In the genomic region with DNA sequence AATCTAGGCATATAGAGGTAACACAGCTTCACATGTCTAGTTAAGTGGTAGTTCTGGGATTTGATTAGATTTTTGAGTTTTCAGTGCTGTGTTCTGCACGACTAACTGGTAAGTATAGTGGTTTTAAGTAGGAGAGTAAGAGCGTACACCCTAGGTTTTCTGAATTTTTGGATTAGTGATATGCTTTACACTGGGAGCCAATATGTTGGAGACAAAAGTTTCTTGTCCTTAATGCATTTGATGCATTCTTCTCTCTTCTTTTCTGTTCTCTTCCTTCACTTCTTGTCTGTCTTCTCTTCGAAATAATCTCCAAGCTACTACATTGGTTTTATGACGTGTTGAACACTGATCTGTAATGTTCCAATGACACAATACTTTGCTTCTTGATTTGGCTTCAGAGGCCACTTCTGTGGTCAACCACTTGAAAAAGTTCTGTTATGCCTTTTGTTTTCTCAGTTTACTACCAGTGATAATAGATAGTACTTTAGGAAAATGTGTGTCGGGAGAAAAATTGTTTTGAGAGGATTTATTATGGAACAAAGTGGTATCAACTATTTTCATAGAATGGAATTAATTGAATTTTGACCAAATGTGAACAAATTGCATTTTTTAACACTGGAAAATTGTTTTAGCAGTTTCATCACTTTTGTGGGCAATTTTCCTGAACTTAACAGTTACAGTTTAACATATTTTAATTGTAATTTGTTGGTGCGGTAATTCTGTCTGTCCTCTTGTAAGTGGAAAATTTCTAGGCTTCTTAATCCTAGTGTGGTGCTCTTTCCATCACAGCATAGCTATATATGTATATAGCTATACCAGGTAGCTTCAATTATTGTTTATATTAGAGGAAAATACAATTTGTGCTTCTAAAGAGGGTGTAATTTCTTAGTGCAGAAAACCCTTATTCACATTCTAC, we compare ENCODE assay signal across 10 cellular contexts. TPM values are rescaled to one million over a fixed set of nuclear protein-coding genes. Genes with fewer than 3 reads are reported as not detected.
DNase-seq lines count a peak whose midpoint lies in the region; ATAC-seq and TF ChIP-seq lines count a peak whose summit lies in the region.
"Had no signal": no experiment of that assay in that cellular context is flagged by ENCODE, and none has a peak within 500 bp of the region (broad histone marks: within the 10 kb centered on the region; RNA-seq: fewer than 3 reads in every experiment).

No MANE protein-coding gene starts in this region.

- peak overlapping the region; percentile 98 for H3K4me2 ChIP-seq in HCT116 (ENCODE audit: low read length)

- H3K4me1 Mint-ChIP-seq in WTC11 (peaks cover 31% of the 10 kb centered on the region), memory B cell (peaks cover 13% of the 10 kb centered on the region)

- no peaks in the 10 kb centered on the region for H3K9me2 ChIP-seq in HCT116 (ENCODE audit: insufficient read depth)

- H3K36me3 ChIP-seq in HCT116 (ENCODE audit: control insufficient read depth in 1 of 2, insufficient read depth in 2 of 2, low read length in 2 of 2) = no peaks in the 10 kb centered on the region

- H3K27me3 Mint-ChIP-seq in WTC11 (ENCODE audit: low read depth) = peaks cover 34% of the 10 kb centered on the region
- peaks cover 17% of the 10 kb centered on the region for H3K27me3 Mint-ChIP-seq in memory B cell

- DNase-seq in AML-193 (lab: John Stamatoyannopoulos, UW) (peak; percentile 32 to 54), HCT116 (ENCODE audit: low read depth, low spot score) (no peak), WTC11 (ENCODE audit: low spot score) (no peak), memory B cell (ENCODE audit: low spot score in 2 of 2) (no peak), NCI-H1048 (lab: John Stamatoyannopoulos, UW) (no peak), AG20443 (ENCODE audit: low spot score) (no peak), H4 (ENCODE audit: low spot score) (no peak)

- H3K4me1 ChIP-seq in HCT116 (ENCODE audit: control insufficient read depth in 1 of 2, insufficient read depth in 2 of 2, low read length in 2 of 2) = peaks cover 7 to 28% of the 10 kb centered on the region in 2 experiments; a peak in 3 of 4 replicates

- peaks cover 9% of the 10 kb centered on the region; the same call in 1 of the 2 replicates for H3K27me3 ChIP-seq in HCT116 (ENCODE audit: insufficient read depth, low read length)

- POLR2A ChIA-PET in HCT116 (lab: Charles Lee) (no interaction called here), WTC11 (lab: Charles Lee) (no interaction called here)

- H3K36me3 Mint-ChIP-seq in WTC11 (peaks cover 6% of the 10 kb centered on the region; the same call in 1 of the 2 replicates), memory B cell (peaks cover 3% of the 10 kb centered on the region)

- TF ChIP-seq POLR2A in HCT116 (IDR thresholded peaks at IDR 0.05; ENCODE audit: borderline replicate concordance, extremely low read depth, insufficient read depth, insufficient read length) = no peak

- no peaks in the 10 kb centered on the region for H4K20me1 ChIP-seq in HCT116 (ENCODE audit: insufficient read depth)

- H3K27ac ChIP-seq in HCT116 (ENCODE audit: low read depth, low read length) = no peak overlapping the region
- H3K27ac ChIP-seq: epithelial cell of prostate had no signal

- H3K4me3 Mint-ChIP-seq in WTC11 (peak overlapping the region; percentile 90), memory B cell (peak overlapping the region; percentile 57)

- ATAC-seq in HCT116 (no peak), WTC11 (no peak), memory B cell (ENCODE audit: low read depth) (no peak), HG03378 (IDR thresholded peaks at IDR 0.05; ENCODE audit: unreplicated experiment) (no peak)
- ATAC-seq: sciatic nerve had no signal

- no peaks in the 10 kb centered on the region for H3K9me3 ChIP-seq in HCT116 (ENCODE audit: control insufficient read depth in 1 of 2, insufficient read depth in 1 of 2, low read depth in 1 of 2, low read length in 2 of 2)

- no peak overlapping the region; the same call in 1 of the 2 replicates for H3K9ac ChIP-seq in HCT116 (ENCODE audit: low read length)

- intact Hi-C loops in HCT116 (cut with micrococcal nuclease) = loop anchor here (10.0 kb wide), 1 partner anchor 249 kb away; the partner anchor contains the start of gene CYP2R1

- H3K27ac Mint-ChIP-seq in WTC11 (no peak overlapping the region), memory B cell (no peak overlapping the region)

- H3K79me2 ChIP-seq in HCT116 (ENCODE audit: insufficient read depth, low read length) = peaks cover 16% of the 10 kb centered on the region

- TF ChIP-seq RAD21 in HCT116 (IDR thresholded peaks at IDR 0.05; ENCODE audit: low read depth) = no peak

- H3K9me3 Mint-ChIP-seq in WTC11 (peaks cover 5% of the 10 kb centered on the region; the same call in 1 of the 2 replicates), memory B cell (no peaks in the 10 kb centered on the region)

- peak overlapping the region in 1 of 2 experiments; percentile 81; a peak in 1 of 4 replicates for H3K4me3 ChIP-seq in HCT116 (replicated peaks in 1 of 2; ENCODE audit: low read depth in 1 of 2, low read length in 2 of 2)

- no TSS peak for BruUV-seq in HCT116 (replicated peaks; lab: Mats Ljungman, UMichigan)

- RAD21 ChIA-PET in HCT116 (lab: Charles Lee; ENCODE audit: low non-redundant PET in 1 of 2, low total read pairs in 2 of 2, uncharacterized antibody in 2 of 2, unreplicated experiment in 2 of 2) = no interaction called here

- TF ChIP-seq CTCF in HCT116 (IDR thresholded peaks at IDR 0.05 in 2 of 3, conservative IDR thresholded peaks at IDR 0.05 in 1 of 3; ENCODE audit: borderline replicate concordance in 1 of 3, insufficient read depth in 1 of 3, low read depth in 2 of 3, low read length in 2 of 3) (no peak), WTC11 (IDR thresholded peaks at IDR 0.05) (no peak)

- CTCF ChIA-PET in HCT116 (lab: Charles Lee) = no interaction called here
- CTCF ChIA-PET in WTC11 (lab: Charles Lee) = interaction anchor here (2.4 kb wide), 1 partner anchor 260 kb away, joined by 5 read pairs; no protein-coding TSS in a partner anchor

- no peak overlapping the region for H2AFZ ChIP-seq in HCT116 (ENCODE audit: low read depth, low read length, poor library complexity, severe bottlenecking)

TF ChIP-seq in HCT116, 20 proteins besides CTCF, POLR2A, EP300 and RAD21 (continues in another document):
- TF ChIP-seq POLR2AphosphoS5 (IDR thresholded peaks at IDR 0.05; ENCODE audit: low read depth, low read length) (no peak), EZH2phosphoT487 (IDR thresholded peaks at IDR 0.05; ENCODE audit: borderline replicate concordance) (no peak), JUND (IDR thresholded peaks at IDR 0.05) (no peak), CEBPB (IDR thresholded peaks at IDR 0.05; ENCODE audit: low read depth) (no peak), ZNF274 (IDR thresholded peaks at IDR 0.05; ENCODE audit: low read depth, low read length) (no peak), ZFX (IDR thresholded peaks at IDR 0.05) (no peak), SP1 (IDR thresholded peaks at IDR 0.05; ENCODE audit: low read depth) (no peak), MAX (IDR thresholded peaks at IDR 0.05) (no peak)

TF ChIP-seq in WTC11, 78 proteins besides CTCF, POLR2A, EP300 and RAD21 (continues in another document):
- no peak for TF ChIP-seq CREM (CRISPR knock-in tag; IDR thresholded peaks at IDR 0.05)
- no peak for TF ChIP-seq NFATC4 (CRISPR knock-in tag; IDR thresholded peaks at IDR 0.05)
- no peak for TF ChIP-seq ATF6 (CRISPR knock-in tag; IDR thresholded peaks at IDR 0.05)
- no peak for TF ChIP-seq ZNF317 (CRISPR knock-in tag; IDR thresholded peaks at IDR 0.05; ENCODE audit: borderline replicate concordance, low read depth)
- no peak for TF ChIP-seq USF2 (CRISPR knock-in tag; IDR thresholded peaks at IDR 0.05)
- TF ChIP-seq, protein P1, sequence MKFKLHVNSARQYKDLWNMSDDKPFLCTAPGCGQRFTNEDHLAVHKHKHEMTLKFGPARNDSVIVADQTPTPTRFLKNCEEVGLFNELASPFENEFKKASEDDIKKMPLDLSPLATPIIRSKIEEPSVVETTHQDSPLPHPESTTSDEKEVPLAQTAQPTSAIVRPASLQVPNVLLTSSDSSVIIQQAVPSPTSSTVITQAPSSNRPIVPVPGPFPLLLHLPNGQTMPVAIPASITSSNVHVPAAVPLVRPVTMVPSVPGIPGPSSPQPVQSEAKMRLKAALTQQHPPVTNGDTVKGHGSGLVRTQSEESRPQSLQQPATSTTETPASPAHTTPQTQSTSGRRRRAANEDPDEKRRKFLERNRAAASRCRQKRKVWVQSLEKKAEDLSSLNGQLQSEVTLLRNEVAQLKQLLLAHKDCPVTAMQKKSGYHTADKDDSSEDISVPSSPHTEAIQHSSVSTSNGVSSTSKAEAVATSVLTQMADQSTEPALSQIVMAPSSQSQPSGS (CRISPR knock-in tag; IDR thresholded peaks at IDR 0.05; ENCODE audit: borderline replicate concordance, low read depth) = no peak
- TF ChIP-seq IRF1 (CRISPR knock-in tag; IDR thresholded peaks at IDR 0.05) = no peak

RNA-seq across cellular contexts. Expression of gene PDE3B, which starts 2.6 kb away (rescaled TPM):
- 6.7 TPM for total RNA-seq in HCT116 (2021; ENCODE audit: unreplicated experiment)
- 1.3 and 1.5 TPM in 2 replicates for polyA plus RNA-seq in HCT116 (2012)
- total RNA-seq in WTC11 (2021) = 9.4 to 9.6 TPM (median 9.5 TPM) in 3 replicates
- 4.8 and 6.2 TPM in 2 replicates for total RNA-seq in H4 (2014; rRNA removed; shearing (Covaris generic))

Comparison
In these comparisons a context has a peak if more than half of its experiments do, and no peak if none do; other contexts are left out.
1. DNase-seq: peak in AML-193 (2 of 2); none in HCT116 (single experiment), WTC11 (single experiment), memory B cell (0 of 2), NCI-H1048 (single experiment), AG20443 (single experiment) and H4 (single experiment).